In the genomic region with DNA sequence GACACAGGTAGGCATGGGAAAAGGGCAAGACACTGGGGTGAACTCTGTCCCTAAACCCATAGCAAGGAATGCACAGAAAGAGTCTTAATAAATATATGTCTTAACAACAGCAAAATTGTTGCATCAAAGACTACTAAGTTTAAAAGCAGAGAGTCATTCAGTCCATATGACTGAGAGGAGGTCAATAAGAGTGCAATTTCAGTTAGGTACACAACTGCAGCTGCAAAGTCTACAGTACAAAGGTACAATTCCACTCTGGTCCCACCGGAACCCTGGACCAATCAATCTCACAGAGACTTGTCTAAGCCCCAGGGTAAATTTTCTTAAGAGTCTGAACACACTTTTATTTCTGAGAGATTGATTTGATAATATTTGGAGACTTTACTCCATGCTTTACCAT, we compare ENCODE assay signal across 1 cellular context.
TF ChIP-seq lines count a peak whose summit lies in the region.

No MANE protein-coding gene starts in this region.

TF ChIP-seq in HepG2, 621 proteins besides CTCF, POLR2A, EP300 and RAD21 (continued from another document and continues in another):
- TF ChIP-seq SP140L (CRISPR knock-in tag; IDR thresholded peaks at IDR 0.05; ENCODE audit: borderline replicate concordance) (no peak), ARID2 (CRISPR knock-in tag; IDR thresholded peaks at IDR 0.05; ENCODE audit: borderline replicate concordance) (no peak), FLYWCH1 (CRISPR knock-in tag; IDR thresholded peaks at IDR 0.05) (no peak), SIX1 (CRISPR knock-in tag; IDR thresholded peaks at IDR 0.05; ENCODE audit: borderline replicate concordance) (peak; percentile 71; the same call in 1 of the 2 replicates), ZFP36 (IDR thresholded peaks at IDR 0.05; ENCODE audit: borderline replicate concordance, low read depth, low read length, partially characterized antibody) (no peak), ELF4 (CRISPR knock-in tag; IDR thresholded peaks at IDR 0.05; ENCODE audit: borderline replicate concordance) (no peak), ZNF432 (CRISPR knock-in tag; IDR thresholded peaks at IDR 0.05; ENCODE audit: borderline replicate concordance) (no peak), HDAC1 (CRISPR knock-in tag; IDR thresholded peaks at IDR 0.05) (peak; percentile 88), NONO (IDR thresholded peaks at IDR 0.05) (no peak), NONO (CRISPR knock-in tag; conservative IDR thresholded peaks at IDR 0.05) (no peak; the same call in 1 of the 2 replicates), IRF2 (CRISPR knock-in tag; IDR thresholded peaks at IDR 0.05) (peak; percentile 60), TMF1 (CRISPR knock-in tag; IDR thresholded peaks at IDR 0.05; ENCODE audit: low read depth) (no peak), ZBTB3 (CRISPR knock-in tag; IDR thresholded peaks at IDR 0.05; ENCODE audit: borderline replicate concordance, low read depth) (no peak), ARNT2 (CRISPR knock-in tag; IDR thresholded peaks at IDR 0.05; ENCODE audit: low read depth) (no peak), ZNF382 (CRISPR knock-in tag; IDR thresholded peaks at IDR 0.05; ENCODE audit: borderline replicate concordance) (no peak), ZFP82 (CRISPR knock-in tag; IDR thresholded peaks at IDR 0.05; ENCODE audit: borderline replicate concordance) (no peak), HHEX (CRISPR knock-in tag; IDR thresholded peaks at IDR 0.05) (peak; percentile 62; the same call in 1 of the 2 replicates), SIN3A (IDR thresholded peaks at IDR 0.05; ENCODE audit: borderline replicate concordance, low read depth, low read length) (peak; percentile 66; the same call in 1 of the 2 replicates), FOXA1 (IDR thresholded peaks at IDR 0.05) (peak; percentile 94), FOXA1 (CRISPR knock-in tag; IDR thresholded peaks at IDR 0.05) (peak; percentile 97), RNF2 (conservative IDR thresholded peaks at IDR 0.05; ENCODE audit: low read depth) (no peak), ZFP41 (CRISPR knock-in tag; IDR thresholded peaks at IDR 0.05; ENCODE audit: borderline replicate concordance) (no peak), KDM4B (CRISPR knock-in tag; IDR thresholded peaks at IDR 0.05) (peak; percentile 23; the same call in 1 of the 2 replicates), GZF1 (CRISPR knock-in tag; IDR thresholded peaks at IDR 0.05) (no peak), ATF7-NPFF (CRISPR knock-in tag; IDR thresholded peaks at IDR 0.05; ENCODE audit: low read depth) (no peak), CEBPB (IDR thresholded peaks at IDR 0.05; ENCODE audit: borderline replicate concordance, low read depth, low read length) (peak; percentile 33; the same call in 1 of the 2 replicates), KDM5B (CRISPR knock-in tag; IDR thresholded peaks at IDR 0.05; ENCODE audit: borderline replicate concordance) (no peak), HMG20B (CRISPR knock-in tag; conservative IDR thresholded peaks at IDR 0.05) (no peak), LCORL (IDR thresholded peaks at IDR 0.05) (no peak), LCORL (CRISPR knock-in tag; IDR thresholded peaks at IDR 0.05) (no peak), ZNF225 (CRISPR knock-in tag; IDR thresholded peaks at IDR 0.05) (no peak), TEAD2 (CRISPR knock-in tag; IDR thresholded peaks at IDR 0.05) (no peak), HOXA3 (CRISPR knock-in tag; IDR thresholded peaks at IDR 0.05) (peak; percentile 65; the same call in 1 of the 2 replicates), KDM3A (CRISPR knock-in tag; IDR thresholded peaks at IDR 0.05; ENCODE audit: low read depth) (0 out of 2 replicates have a peak, but pooled peaks have one; percentile 22), ZNF230 (CRISPR knock-in tag; IDR thresholded peaks at IDR 0.05) (0 out of 2 replicates have a peak, but pooled peaks have one; percentile 7), ZNF329 (CRISPR knock-in tag; IDR thresholded peaks at IDR 0.05; ENCODE audit: low read depth) (no peak), TEAD3 (CRISPR knock-in tag; optimal IDR thresholded peaks at IDR 0.05; ENCODE audit: borderline replicate concordance) (peak; percentile 76), ZNF12 (CRISPR knock-in tag; IDR thresholded peaks at IDR 0.05) (no peak)
- TF ChIP-seq, protein P1, sequence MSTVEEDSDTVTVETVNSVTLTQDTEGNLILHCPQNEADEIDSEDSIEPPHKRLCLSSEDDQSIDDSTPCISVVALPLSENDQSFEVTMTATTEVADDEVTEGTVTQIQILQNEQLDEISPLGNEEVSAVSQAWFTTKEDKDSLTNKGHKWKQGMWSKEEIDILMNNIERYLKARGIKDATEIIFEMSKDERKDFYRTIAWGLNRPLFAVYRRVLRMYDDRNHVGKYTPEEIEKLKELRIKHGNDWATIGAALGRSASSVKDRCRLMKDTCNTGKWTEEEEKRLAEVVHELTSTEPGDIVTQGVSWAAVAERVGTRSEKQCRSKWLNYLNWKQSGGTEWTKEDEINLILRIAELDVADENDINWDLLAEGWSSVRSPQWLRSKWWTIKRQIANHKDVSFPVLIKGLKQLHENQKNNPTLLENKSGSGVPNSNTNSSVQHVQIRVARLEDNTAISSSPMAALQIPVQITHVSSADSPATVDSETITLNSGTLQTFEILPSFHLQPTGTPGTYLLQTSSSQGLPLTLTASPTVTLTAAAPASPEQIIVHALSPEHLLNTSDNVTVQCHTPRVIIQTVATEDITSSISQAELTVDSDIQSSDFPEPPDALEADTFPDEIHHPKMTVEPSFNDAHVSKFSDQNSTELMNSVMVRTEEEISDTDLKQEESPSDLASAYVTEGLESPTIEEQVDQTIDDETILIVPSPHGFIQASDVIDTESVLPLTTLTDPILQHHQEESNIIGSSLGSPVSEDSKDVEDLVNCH (CRISPR knock-in tag; IDR thresholded peaks at IDR 0.05), result no peak
- TF ChIP-seq, protein P2, sequence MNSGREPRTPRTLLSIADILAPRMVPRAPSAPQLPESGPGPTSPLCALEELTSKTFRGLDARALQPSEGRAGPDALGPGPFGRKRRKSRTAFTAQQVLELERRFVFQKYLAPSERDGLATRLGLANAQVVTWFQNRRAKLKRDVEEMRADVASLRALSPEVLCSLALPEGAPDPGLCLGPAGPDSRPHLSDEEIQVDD (CRISPR knock-in tag; IDR thresholded peaks at IDR 0.05; ENCODE audit: borderline replicate concordance), result no peak
- TF ChIP-seq, protein P3, sequence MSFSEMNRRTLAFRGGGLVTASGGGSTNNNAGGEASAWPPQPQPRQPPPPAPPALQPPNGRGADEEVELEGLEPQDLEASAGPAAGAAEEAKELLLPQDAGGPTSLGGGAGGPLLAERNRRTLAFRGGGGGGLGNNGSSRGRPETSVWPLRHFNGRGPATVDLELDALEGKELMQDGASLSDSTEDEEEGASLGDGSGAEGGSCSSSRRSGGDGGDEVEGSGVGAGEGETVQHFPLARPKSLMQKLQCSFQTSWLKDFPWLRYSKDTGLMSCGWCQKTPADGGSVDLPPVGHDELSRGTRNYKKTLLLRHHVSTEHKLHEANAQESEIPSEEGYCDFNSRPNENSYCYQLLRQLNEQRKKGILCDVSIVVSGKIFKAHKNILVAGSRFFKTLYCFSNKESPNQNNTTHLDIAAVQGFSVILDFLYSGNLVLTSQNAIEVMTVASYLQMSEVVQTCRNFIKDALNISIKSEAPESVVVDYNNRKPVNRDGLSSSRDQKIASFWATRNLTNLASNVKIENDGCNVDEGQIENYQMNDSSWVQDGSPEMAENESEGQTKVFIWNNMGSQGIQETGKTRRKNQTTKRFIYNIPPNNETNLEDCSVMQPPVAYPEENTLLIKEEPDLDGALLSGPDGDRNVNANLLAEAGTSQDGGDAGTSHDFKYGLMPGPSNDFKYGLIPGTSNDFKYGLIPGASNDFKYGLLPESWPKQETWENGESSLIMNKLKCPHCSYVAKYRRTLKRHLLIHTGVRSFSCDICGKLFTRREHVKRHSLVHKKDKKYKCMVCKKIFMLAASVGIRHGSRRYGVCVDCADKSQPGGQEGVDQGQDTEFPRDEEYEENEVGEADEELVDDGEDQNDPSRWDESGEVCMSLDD (CRISPR knock-in tag; IDR thresholded peaks at IDR 0.05; ENCODE audit: borderline replicate concordance), result no peak
- TF ChIP-seq, protein P4, sequence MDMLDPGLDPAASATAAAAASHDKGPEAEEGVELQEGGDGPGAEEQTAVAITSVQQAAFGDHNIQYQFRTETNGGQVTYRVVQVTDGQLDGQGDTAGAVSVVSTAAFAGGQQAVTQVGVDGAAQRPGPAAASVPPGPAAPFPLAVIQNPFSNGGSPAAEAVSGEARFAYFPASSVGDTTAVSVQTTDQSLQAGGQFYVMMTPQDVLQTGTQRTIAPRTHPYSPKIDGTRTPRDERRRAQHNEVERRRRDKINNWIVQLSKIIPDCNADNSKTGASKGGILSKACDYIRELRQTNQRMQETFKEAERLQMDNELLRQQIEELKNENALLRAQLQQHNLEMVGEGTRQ (IDR thresholded peaks at IDR 0.05; ENCODE audit: low read depth, low read length), result no peak
- TF ChIP-seq, protein P4 (CRISPR knock-in tag; IDR thresholded peaks at IDR 0.05; ENCODE audit: borderline replicate concordance), result no peak
- TF ChIP-seq, protein P5, sequence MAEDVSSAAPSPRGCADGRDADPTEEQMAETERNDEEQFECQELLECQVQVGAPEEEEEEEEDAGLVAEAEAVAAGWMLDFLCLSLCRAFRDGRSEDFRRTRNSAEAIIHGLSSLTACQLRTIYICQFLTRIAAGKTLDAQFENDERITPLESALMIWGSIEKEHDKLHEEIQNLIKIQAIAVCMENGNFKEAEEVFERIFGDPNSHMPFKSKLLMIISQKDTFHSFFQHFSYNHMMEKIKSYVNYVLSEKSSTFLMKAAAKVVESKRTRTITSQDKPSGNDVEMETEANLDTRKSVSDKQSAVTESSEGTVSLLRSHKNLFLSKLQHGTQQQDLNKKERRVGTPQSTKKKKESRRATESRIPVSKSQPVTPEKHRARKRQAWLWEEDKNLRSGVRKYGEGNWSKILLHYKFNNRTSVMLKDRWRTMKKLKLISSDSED (CRISPR knock-in tag; IDR thresholded peaks at IDR 0.05), result no peak
- TF ChIP-seq, protein P6, sequence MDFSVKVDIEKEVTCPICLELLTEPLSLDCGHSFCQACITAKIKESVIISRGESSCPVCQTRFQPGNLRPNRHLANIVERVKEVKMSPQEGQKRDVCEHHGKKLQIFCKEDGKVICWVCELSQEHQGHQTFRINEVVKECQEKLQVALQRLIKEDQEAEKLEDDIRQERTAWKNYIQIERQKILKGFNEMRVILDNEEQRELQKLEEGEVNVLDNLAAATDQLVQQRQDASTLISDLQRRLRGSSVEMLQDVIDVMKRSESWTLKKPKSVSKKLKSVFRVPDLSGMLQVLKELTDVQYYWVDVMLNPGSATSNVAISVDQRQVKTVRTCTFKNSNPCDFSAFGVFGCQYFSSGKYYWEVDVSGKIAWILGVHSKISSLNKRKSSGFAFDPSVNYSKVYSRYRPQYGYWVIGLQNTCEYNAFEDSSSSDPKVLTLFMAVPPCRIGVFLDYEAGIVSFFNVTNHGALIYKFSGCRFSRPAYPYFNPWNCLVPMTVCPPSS (IDR thresholded peaks at IDR 0.05), result no peak
- TF ChIP-seq, protein P7, sequence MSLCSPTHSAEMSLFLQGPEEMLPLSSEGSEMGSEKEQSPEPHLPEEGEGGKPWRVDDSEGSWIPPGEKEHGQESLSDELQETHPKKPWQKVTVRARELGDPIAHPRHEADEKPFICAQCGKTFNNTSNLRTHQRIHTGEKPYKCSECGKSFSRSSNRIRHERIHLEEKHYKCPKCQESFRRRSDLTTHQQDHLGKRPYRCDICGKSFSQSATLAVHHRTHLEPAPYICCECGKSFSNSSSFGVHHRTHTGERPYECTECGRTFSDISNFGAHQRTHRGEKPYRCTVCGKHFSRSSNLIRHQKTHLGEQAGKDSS (CRISPR knock-in tag; IDR thresholded peaks at IDR 0.05; ENCODE audit: borderline replicate concordance, low read depth), result no peak
- TF ChIP-seq, protein P8, sequence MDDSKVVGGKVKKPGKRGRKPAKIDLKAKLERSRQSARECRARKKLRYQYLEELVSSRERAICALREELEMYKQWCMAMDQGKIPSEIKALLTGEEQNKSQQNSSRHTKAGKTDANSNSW (CRISPR knock-in tag; IDR thresholded peaks at IDR 0.05; ENCODE audit: borderline replicate concordance), result no peak
- TF ChIP-seq, protein P9, sequence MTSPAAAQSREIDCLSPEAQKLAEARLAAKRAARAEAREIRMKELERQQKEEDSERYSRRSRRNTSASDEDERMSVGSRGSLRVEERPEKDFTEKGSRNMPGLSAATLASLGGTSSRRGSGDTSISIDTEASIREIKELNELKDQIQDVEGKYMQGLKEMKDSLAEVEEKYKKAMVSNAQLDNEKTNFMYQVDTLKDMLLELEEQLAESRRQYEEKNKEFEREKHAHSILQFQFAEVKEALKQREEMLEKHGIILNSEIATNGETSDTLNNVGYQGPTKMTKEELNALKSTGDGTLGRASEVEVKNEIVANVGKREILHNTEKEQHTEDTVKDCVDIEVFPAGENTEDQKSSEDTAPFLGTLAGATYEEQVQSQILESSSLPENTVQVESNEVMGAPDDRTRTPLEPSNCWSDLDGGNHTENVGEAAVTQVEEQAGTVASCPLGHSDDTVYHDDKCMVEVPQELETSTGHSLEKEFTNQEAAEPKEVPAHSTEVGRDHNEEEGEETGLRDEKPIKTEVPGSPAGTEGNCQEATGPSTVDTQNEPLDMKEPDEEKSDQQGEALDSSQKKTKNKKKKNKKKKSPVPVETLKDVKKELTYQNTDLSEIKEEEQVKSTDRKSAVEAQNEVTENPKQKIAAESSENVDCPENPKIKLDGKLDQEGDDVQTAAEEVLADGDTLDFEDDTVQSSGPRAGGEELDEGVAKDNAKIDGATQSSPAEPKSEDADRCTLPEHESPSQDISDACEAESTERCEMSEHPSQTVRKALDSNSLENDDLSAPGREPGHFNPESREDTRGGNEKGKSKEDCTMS (CRISPR knock-in tag; conservative IDR thresholded peaks at IDR 0.05), result no peak
- TF ChIP-seq, protein P10, sequence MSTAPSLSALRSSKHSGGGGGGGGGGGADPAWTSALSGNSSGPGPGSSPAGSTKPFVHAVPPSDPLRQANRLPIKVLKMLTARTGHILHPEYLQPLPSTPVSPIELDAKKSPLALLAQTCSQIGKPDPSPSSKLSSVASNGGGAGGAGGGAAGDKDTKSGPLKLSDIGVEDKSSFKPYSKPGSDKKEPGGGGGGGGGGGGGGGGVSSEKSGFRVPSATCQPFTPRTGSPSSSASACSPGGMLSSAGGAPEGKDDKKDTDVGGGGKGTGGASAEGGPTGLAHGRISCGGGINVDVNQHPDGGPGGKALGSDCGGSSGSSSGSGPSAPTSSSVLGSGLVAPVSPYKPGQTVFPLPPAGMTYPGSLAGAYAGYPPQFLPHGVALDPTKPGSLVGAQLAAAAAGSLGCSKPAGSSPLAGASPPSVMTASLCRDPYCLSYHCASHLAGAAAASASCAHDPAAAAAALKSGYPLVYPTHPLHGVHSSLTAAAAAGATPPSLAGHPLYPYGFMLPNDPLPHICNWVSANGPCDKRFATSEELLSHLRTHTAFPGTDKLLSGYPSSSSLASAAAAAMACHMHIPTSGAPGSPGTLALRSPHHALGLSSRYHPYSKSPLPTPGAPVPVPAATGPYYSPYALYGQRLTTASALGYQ (CRISPR knock-in tag; IDR thresholded peaks at IDR 0.05), result peak; percentile 70; the same call in 1 of the 2 replicates
